1 cellular context compared by ENCODE assay signal in the genomic region with DNA sequence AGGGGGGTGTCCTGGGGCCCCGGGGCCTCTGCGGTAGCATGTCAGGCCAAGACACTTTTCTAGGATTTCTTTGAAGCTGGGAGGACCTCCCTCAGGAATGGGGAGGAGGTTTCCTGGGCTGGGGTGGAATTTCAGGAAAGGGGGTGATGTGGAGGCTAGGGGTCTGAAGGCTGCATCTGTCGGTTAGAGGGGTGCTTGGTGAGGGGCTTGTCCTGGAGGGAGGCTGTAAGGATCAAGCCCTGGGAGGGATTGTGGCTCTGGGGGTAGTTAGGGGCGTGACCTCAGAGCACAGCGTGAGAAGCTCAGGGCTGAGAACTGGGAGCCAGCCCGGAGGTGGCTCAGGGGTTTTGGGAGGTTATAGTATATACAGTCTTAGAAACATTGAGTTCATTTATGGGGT.
TF ChIP-seq lines count a peak whose summit lies in the region.

No MANE protein-coding gene starts in this region.

TF ChIP-seq in SK-N-SH, 30 proteins besides CTCF, POLR2A, EP300 and RAD21 (continued from another document):
- TF ChIP-seq, protein P1, sequence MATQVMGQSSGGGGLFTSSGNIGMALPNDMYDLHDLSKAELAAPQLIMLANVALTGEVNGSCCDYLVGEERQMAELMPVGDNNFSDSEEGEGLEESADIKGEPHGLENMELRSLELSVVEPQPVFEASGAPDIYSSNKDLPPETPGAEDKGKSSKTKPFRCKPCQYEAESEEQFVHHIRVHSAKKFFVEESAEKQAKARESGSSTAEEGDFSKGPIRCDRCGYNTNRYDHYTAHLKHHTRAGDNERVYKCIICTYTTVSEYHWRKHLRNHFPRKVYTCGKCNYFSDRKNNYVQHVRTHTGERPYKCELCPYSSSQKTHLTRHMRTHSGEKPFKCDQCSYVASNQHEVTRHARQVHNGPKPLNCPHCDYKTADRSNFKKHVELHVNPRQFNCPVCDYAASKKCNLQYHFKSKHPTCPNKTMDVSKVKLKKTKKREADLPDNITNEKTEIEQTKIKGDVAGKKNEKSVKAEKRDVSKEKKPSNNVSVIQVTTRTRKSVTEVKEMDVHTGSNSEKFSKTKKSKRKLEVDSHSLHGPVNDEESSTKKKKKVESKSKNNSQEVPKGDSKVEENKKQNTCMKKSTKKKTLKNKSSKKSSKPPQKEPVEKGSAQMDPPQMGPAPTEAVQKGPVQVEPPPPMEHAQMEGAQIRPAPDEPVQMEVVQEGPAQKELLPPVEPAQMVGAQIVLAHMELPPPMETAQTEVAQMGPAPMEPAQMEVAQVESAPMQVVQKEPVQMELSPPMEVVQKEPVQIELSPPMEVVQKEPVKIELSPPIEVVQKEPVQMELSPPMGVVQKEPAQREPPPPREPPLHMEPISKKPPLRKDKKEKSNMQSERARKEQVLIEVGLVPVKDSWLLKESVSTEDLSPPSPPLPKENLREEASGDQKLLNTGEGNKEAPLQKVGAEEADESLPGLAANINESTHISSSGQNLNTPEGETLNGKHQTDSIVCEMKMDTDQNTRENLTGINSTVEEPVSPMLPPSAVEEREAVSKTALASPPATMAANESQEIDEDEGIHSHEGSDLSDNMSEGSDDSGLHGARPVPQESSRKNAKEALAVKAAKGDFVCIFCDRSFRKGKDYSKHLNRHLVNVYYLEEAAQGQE (IDR thresholded peaks at IDR 0.05; ENCODE audit: low read depth, low read length): no peak
- no peak for TF ChIP-seq POLR2AphosphoS5 (IDR thresholded peaks at IDR 0.05; ENCODE audit: low read depth, low read length)
- TF ChIP-seq YY1 (IDR thresholded peaks at IDR 0.05; ENCODE audit: low read depth): no peak
- TF ChIP-seq NFIC (IDR thresholded peaks at IDR 0.05; ENCODE audit: borderline replicate concordance): no peak
- TF ChIP-seq NRF1 (IDR thresholded peaks at IDR 0.05; ENCODE audit: low read depth, low read length): no peak
- TF ChIP-seq MEF2A (IDR thresholded peaks at IDR 0.05; ENCODE audit: borderline replicate concordance, low read depth): no peak
- TF ChIP-seq TCF12 (IDR thresholded peaks at IDR 0.05): no peak
- no peak for TF ChIP-seq GABPA (IDR thresholded peaks at IDR 0.05; ENCODE audit: low read depth)
- TF ChIP-seq, protein P2, sequence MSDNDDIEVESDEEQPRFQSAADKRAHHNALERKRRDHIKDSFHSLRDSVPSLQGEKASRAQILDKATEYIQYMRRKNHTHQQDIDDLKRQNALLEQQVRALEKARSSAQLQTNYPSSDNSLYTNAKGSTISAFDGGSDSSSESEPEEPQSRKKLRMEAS (IDR thresholded peaks at IDR 0.05; ENCODE audit: low read depth): no peak
- TF ChIP-seq TAF1 (IDR thresholded peaks at IDR 0.05; ENCODE audit: borderline replicate concordance, low read depth, low read length): no peak
- TF ChIP-seq, protein P3, sequence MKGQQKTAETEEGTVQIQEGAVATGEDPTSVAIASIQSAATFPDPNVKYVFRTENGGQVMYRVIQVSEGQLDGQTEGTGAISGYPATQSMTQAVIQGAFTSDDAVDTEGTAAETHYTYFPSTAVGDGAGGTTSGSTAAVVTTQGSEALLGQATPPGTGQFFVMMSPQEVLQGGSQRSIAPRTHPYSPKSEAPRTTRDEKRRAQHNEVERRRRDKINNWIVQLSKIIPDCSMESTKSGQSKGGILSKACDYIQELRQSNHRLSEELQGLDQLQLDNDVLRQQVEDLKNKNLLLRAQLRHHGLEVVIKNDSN (IDR thresholded peaks at IDR 0.05; ENCODE audit: borderline replicate concordance, low read depth): no peak
- no peak for TF ChIP-seq SIN3A (IDR thresholded peaks at IDR 0.05; ENCODE audit: borderline replicate concordance, low read depth, low read length)
